Comparison of ENCODE assay signal across 14 cellular contexts in the genomic region with DNA sequence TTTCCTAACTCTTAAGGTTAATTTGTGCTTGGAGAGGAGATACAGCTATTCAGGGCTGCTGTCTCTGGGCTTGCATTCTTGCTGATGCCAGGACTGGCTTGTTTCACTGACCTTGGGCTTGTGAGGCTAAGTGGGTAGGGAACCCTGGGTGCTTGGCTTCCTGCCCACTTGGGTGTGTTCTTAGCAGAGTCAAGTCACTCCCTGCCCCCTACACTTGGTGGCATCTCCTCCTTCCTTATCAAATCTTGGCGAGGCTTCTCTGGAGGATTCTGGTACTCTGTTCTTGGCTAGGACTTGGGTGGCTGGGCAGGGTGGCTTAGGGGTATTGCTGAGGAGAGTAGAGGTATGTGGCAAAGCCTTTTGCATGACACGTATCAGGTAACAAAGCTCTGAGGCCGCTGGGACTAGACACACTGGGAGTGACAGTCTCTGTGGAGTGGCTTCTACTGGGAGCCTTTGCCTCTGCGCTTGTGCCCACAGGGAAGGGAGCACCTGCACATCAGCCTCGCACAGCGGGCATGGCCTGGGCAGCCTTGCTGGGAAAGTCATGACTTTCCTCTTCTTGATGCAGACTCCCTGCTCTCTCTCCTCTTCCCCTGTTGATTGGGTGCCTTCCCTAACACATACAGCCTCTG. TPM values are rescaled to one million over a fixed set of nuclear protein-coding genes. Genes with fewer than 3 reads are reported as not detected.
DNase-seq lines count a peak whose midpoint lies in the region; ATAC-seq, FAIRE-seq and TF ChIP-seq lines count a peak whose summit lies in the region.
"Had no signal": no experiment of that assay in that cellular context is flagged by ENCODE, and none has a peak within 500 bp of the region (broad histone marks: within the 10 kb centered on the region; RNA-seq: fewer than 3 reads in every experiment).

No MANE protein-coding gene starts in this region.

- no peak overlapping the region for H3K27ac Mint-ChIP-seq in activated CD4-positive, alpha-beta T cell treated with anti-CD3 and anti-CD28 coated beads, Interleukin-2, amount 10 ng/mL, durations not matched to agents 24 days and 14 days
- H3K27ac Mint-ChIP-seq in activated CD4-positive, alpha-beta memory T cell treated with anti-CD3 and anti-CD28 coated beads for 36 hours, result no peak overlapping the region

- no peak overlapping the region for H3K4me3 Mint-ChIP-seq in activated CD4-positive, alpha-beta T cell treated with anti-CD3 and anti-CD28 coated beads, Interleukin-2, amount 10 ng/mL, durations not matched to agents 24 days and 14 days
- H3K4me3 Mint-ChIP-seq in activated CD4-positive, alpha-beta memory T cell treated with anti-CD3 and anti-CD28 coated beads for 36 hours, result no peak overlapping the region

- no peak for TF ChIP-seq POLR2A in GM12892 (IDR thresholded peaks at IDR 0.05; ENCODE audit: low read depth, low read length)

- H3K27me3 Mint-ChIP-seq in activated CD4-positive, alpha-beta T cell treated with anti-CD3 and anti-CD28 coated beads, Interleukin-2, amount 10 ng/mL, durations not matched to agents 24 days and 14 days, result no peaks in the 10 kb centered on the region
- H3K27me3 Mint-ChIP-seq in activated CD4-positive, alpha-beta memory T cell treated with anti-CD3 and anti-CD28 coated beads for 36 hours, result no peaks in the 10 kb centered on the region

- peak; percentile 64 to 78 for ATAC-seq in left cardiac atrium
- peak; percentile 15 for ATAC-seq in sciatic nerve

- no peak for FAIRE-seq in GM12892 (lab: Jason Lieb, UNC)
- FAIRE-seq: D721Med, kidney had no signal

- H3K27ac ChIP-seq in RWPE1, result peak overlapping the region; percentile 26

- no peaks in the 10 kb centered on the region for H3K9me3 Mint-ChIP-seq in activated CD4-positive, alpha-beta T cell treated with anti-CD3 and anti-CD28 coated beads, Interleukin-2, amount 10 ng/mL, durations not matched to agents 24 days and 14 days
- no peaks in the 10 kb centered on the region for H3K9me3 Mint-ChIP-seq in activated CD4-positive, alpha-beta memory T cell treated with anti-CD3 and anti-CD28 coated beads for 36 hours

- TF ChIP-seq CTCF in RWPE1 (conservative IDR thresholded peaks at IDR 0.05; ENCODE audit: low read depth), result no peak

- intact Hi-C loops in left cardiac atrium (cut with DNase I), result no loop called here
- intact Hi-C loops in sciatic nerve (cut with DNase I), result no loop called here
- intact Hi-C loops in activated CD4-positive, alpha-beta T cell treated with anti-CD3 and anti-CD28 coated beads, Interleukin-2, amount 10 ng/mL, durations not matched to agents 24 days and 14 days (cut with micrococcal nuclease), result no loop called here
- intact Hi-C loops in activated CD4-positive, alpha-beta memory T cell treated with anti-CD3 and anti-CD28 coated beads for 36 hours (cut with micrococcal nuclease), result no loop called here

- CTCF ChIA-PET in RWPE1 (lab: Yijun Ruan, JAX), result interaction anchor here (0.6 kb wide), 1 partner anchor 458 kb away, joined by 3 read pairs; no protein-coding TSS in a partner anchor
- CTCF ChIA-PET in activated CD4-positive, alpha-beta memory T cell treated with anti-CD3 and anti-CD28 coated beads for 36 hours (lab: Charles Lee), result no interaction called here

- H3K36me3 Mint-ChIP-seq in activated CD4-positive, alpha-beta T cell treated with anti-CD3 and anti-CD28 coated beads, Interleukin-2, amount 10 ng/mL, durations not matched to agents 24 days and 14 days (ENCODE audit: low read depth), result no peaks in the 10 kb centered on the region
- H3K36me3 Mint-ChIP-seq in activated CD4-positive, alpha-beta memory T cell treated with anti-CD3 and anti-CD28 coated beads for 36 hours, result peaks cover 8% of the 10 kb centered on the region

- DNase-seq in HUDEP-2 (lab: John Stamatoyannopoulos, UW; ENCODE audit: unreplicated experiment in 76 of 76) (peak in 72 of 76 experiments; percentile 11 to 86 (median 64)), RWPE1 (ENCODE audit: low spot score) (no peak), left cardiac atrium (peak; percentile 51), sciatic nerve (ENCODE audit: low spot score) (no peak), GM12892 (ENCODE audit: insufficient read length) (no peak)
- DNase-seq in activated CD4-positive, alpha-beta T cell treated with anti-CD3 and anti-CD28 coated beads, Interleukin-2, amount 10 ng/mL, durations not matched to agents 24 days and 14 days, result no peak
- DNase-seq in activated CD4-positive, alpha-beta memory T cell treated with anti-CD3 and anti-CD28 coated beads for 36 hours, result no peak
- DNase-seq: activated CD4-positive, alpha-beta T cell treated with anti-CD3 and anti-CD28 coated beads for 4 hours; activated naive CD4-positive, alpha-beta T cell treated with Interleukin-2 at 50 U/mL for 16 hours; cortex of kidney; kidney; MM.1S; stimulated activated CD4-positive, alpha-beta T cell treated with anti-CD3 and anti-CD28 coated beads, Interleukin-4, amount 100 ng/mL, for 24 hours had no signal

- H3K4me1 Mint-ChIP-seq in activated CD4-positive, alpha-beta T cell treated with anti-CD3 and anti-CD28 coated beads, Interleukin-2, amount 10 ng/mL, durations not matched to agents 24 days and 14 days, result peaks cover 6% of the 10 kb centered on the region
- H3K4me1 Mint-ChIP-seq in activated CD4-positive, alpha-beta memory T cell treated with anti-CD3 and anti-CD28 coated beads for 36 hours (ENCODE audit: low read depth), result peaks cover 5% of the 10 kb centered on the region

- POLR2A ChIA-PET in RWPE1 (lab: Yijun Ruan, JAX; ENCODE audit: low non-redundant PET), result no interaction called here
- POLR2A ChIA-PET in activated CD4-positive, alpha-beta memory T cell treated with anti-CD3 and anti-CD28 coated beads for 36 hours (lab: Charles Lee), result no interaction called here

RNA-seq across cellular contexts. Expression of gene CHCHD6, which starts 41.8 kb away (rescaled TPM):
- total RNA-seq in left cardiac atrium (1 to 10 TPM; 7.8 to 7.9 TPM), sciatic nerve (19.1 TPM)
- 15.2 TPM for polyA plus RNA-seq in GM12892 (2012; ENCODE audit: missing spikeins)
- 17.1 and 18.5 TPM in 2 replicates for total RNA-seq in activated CD4-positive, alpha-beta T cell treated with anti-CD3 and anti-CD28 coated beads, Interleukin-2, amount 10 ng/mL, durations not matched to agents 24 days and 14 days
- total RNA-seq in activated CD4-positive, alpha-beta memory T cell treated with anti-CD3 and anti-CD28 coated beads for 36 hours, result 10 to 100 TPM; 12.7 to 13.1 TPM

Comparison
In these comparisons a context has a peak if more than half of its experiments do, and no peak if none do; other contexts are left out.
1. DNase-seq: peak in HUDEP-2 (72 of 76) and left cardiac atrium (single experiment); none in RWPE1 (single experiment), sciatic nerve (single experiment), GM12892 (single experiment), activated CD4-positive, alpha-beta T cell treated with anti-CD3 and anti-CD28 coated beads, Interleukin-2, amount 10 ng/mL, durations not matched to agents 24 days and 14 days (single experiment) and activated CD4-positive, alpha-beta memory T cell treated with anti-CD3 and anti-CD28 coated beads for 36 hours (single experiment).